ENCODE assay signal across 8 cellular contexts in genomic region chr15:63504979-63505841, GRCh38. TPM values are rescaled to one million over a fixed set of nuclear protein-coding genes. Genes with fewer than 3 reads are reported as not detected.
DNase-seq lines count a peak whose midpoint lies in the region; ATAC-seq and TF ChIP-seq lines count a peak whose summit lies in the region.

No MANE protein-coding gene starts in this region.

- no peaks in the 10 kb centered on the region for H3K27me3 Mint-ChIP-seq in activated T-cell treated with anti-CD3 and anti-CD28 coated beads, Interleukin-2, amount 50 U/mL, for 24 hours

- TF ChIP-seq EP300 in esophagus muscularis mucosa (IDR thresholded peaks at IDR 0.05): no peak

- H3K27me3 ChIP-seq in esophagus muscularis mucosa (peaks cover 0 to 5% (median 0%) of the 10 kb centered on the region in 4 donors), mucosa of stomach (ENCODE audit: control insufficient read depth, insufficient read depth, low read length) (no peaks in the 10 kb centered on the region), tibial artery (no peaks in the 10 kb centered on the region)

- peak overlapping the region; percentile 92 for H3K4me3 Mint-ChIP-seq in activated T-cell treated with anti-CD3 and anti-CD28 coated beads, Interleukin-2, amount 50 U/mL, for 24 hours

- TF ChIP-seq CTCF in esophagus muscularis mucosa (IDR thresholded peaks at IDR 0.05) (peak in 2 of 3 experiments; percentile 34 to 46), tibial artery (IDR thresholded peaks at IDR 0.05) (peak; percentile 22 to 41)

- no peaks in the 10 kb centered on the region for H3K9me3 Mint-ChIP-seq in activated T-cell treated with anti-CD3 and anti-CD28 coated beads, Interleukin-2, amount 50 U/mL, for 24 hours

- no peak for TF ChIP-seq POLR2A in esophagus muscularis mucosa (IDR thresholded peaks at IDR 0.05; ENCODE audit: low read depth)

- WGBS in esophagus muscularis mucosa: 0% methylated on average over 23 of the region's 79 CpGs

- intact Hi-C loops in esophagus muscularis mucosa (cut with DNase I): loop anchor here (5.0 kb wide), 2 partner anchors 47 to 92 kb away; partner anchors contain the start of gene FBXL22
- intact Hi-C loops in tibial artery (cut with DNase I; ENCODE audit: low total_unique reads): loop anchor here (5.0 kb wide), 1 partner anchor 92 kb away; the partner anchor contains the start of gene FBXL22

- H3K36me3 ChIP-seq in esophagus muscularis mucosa (no peaks in the 10 kb centered on the region), mucosa of stomach (ENCODE audit: control insufficient read depth, insufficient read depth, low read length) (no peaks in the 10 kb centered on the region), tibial artery (no peaks in the 10 kb centered on the region)

- H3K4me3 ChIP-seq in esophagus muscularis mucosa (peak overlapping the region; percentile 77 to 97 (median 88)), mucosa of stomach (ENCODE audit: low read length) (peak overlapping the region; percentile 64), tibial artery (peak overlapping the region; percentile 84 to 93)

- peaks cover 16% of the 10 kb centered on the region for H3K36me3 Mint-ChIP-seq in activated T-cell treated with anti-CD3 and anti-CD28 coated beads, Interleukin-2, amount 50 U/mL, for 24 hours (ENCODE audit: low read depth)

- H3K4me1 ChIP-seq in esophagus muscularis mucosa: peaks cover 73 to 82% (median 79%) of the 10 kb centered on the region in 4 donors
- H3K4me1 ChIP-seq in mucosa of stomach (ENCODE audit: control insufficient read depth, insufficient read depth, low read length): peaks cover 56% of the 10 kb centered on the region
- peaks cover 0 to 77% (median 52%) of the 10 kb centered on the region in 4 donors for H3K4me1 ChIP-seq in tibial artery

- peaks cover 81% of the 10 kb centered on the region for H3K4me1 Mint-ChIP-seq in activated T-cell treated with anti-CD3 and anti-CD28 coated beads, Interleukin-2, amount 50 U/mL, for 24 hours (ENCODE audit: low read depth)

- DNase-seq in activated effector memory CD4-positive, alpha-beta T cell treated with anti-CD3 and anti-CD28 coated beads, Interleukin-2, amount 50 U/mL, for 16 hours: peak; percentile 83
- no peak for DNase-seq in activated effector memory CD4-positive, alpha-beta T cell treated with Interleukin-2 at 50 U/mL for 16 hours
- peak; percentile 85 for DNase-seq in NCI-H69 (lab: John Stamatoyannopoulos, UW)
- peak; percentile 71 for DNase-seq in activated T-cell treated with anti-CD3 and anti-CD28 coated beads, Interleukin-2, amount 50 U/mL, for 24 hours
- DNase-seq in esophagus muscularis mucosa (ENCODE audit: extremely low spot score): no peak
- DNase-seq in tibial artery: peak; percentile 58 to 79

- H3K9me3 ChIP-seq in esophagus muscularis mucosa (no peaks in the 10 kb centered on the region), mucosa of stomach (ENCODE audit: control insufficient read depth, low read length) (no peaks in the 10 kb centered on the region), tibial artery (no peaks in the 10 kb centered on the region)

- ATAC-seq in HG03045 (IDR thresholded peaks at IDR 0.05; ENCODE audit: unreplicated experiment): peak; percentile 16

- peak overlapping the region; percentile 92 for H3K9ac ChIP-seq in mucosa of stomach (ENCODE audit: low read length)

- peak overlapping the region; percentile 95 for H3K27ac Mint-ChIP-seq in activated T-cell treated with anti-CD3 and anti-CD28 coated beads, Interleukin-2, amount 50 U/mL, for 24 hours

- H3K27ac ChIP-seq in esophagus muscularis mucosa (replicated peaks in 1 of 4) (peak overlapping the region; percentile 99 to 100 (median 99)), tibial artery (peak overlapping the region; percentile 89 to 98)

RNA-seq across cellular contexts. Expression of gene USP3, which starts 0.8 kb away (rescaled TPM):
- total RNA-seq in esophagus muscularis mucosa: 10 to 100 TPM; 40.1 to 46.5 (median 41.3) TPM

Comparison
In these comparisons a context has a peak if more than half of its experiments do, and no peak if none do; other contexts are left out.
1. DNase-seq: peak in activated effector memory CD4-positive, alpha-beta T cell treated with anti-CD3 and anti-CD28 coated beads, Interleukin-2, amount 50 U/mL, for 16 hours (single experiment), NCI-H69 (single experiment), activated T-cell treated with anti-CD3 and anti-CD28 coated beads, Interleukin-2, amount 50 U/mL, for 24 hours (single experiment) and tibial artery (2 of 2); none in activated effector memory CD4-positive, alpha-beta T cell treated with Interleukin-2 at 50 U/mL for 16 hours (single experiment) and esophagus muscularis mucosa (single experiment).
2. Peak in every context shown above with its lines, with median percentiles within 50 percentile points of each other: H3K4me3 ChIP-seq.